In the genomic region with DNA sequence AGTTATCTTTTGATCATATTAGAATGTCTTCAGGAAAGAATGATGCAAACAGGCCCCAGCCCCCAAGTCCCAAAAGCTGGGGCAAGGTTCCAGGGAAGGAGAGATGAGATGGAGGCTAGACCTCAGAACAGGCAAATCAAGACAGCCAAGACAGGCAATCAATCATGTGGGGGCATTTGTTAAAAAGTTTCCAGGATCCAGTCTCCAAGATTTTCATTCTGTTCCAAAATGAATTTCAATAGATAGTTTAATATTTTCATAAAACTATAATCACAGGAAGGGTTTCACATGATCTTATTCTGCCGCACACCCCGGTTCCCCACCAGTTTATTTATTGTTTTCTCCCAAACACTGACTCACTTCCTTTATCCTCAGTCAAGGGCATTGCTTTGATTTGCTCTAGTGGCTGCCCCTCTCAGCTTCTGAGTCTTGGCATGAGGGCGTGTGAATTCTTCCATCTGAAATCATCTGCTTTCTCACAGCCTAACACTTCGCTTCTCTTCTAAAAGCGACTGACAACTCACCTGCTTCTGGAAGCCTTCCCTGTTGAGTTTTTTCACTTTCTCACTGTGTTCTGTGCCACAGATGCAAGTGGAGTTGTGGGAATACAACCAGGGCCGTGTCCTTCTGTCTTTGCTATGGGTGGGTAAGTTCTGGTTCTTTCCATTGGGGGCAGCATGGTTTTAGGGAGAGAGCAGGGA, we compare ENCODE assay signal across 1 cellular context.
TF ChIP-seq lines count a peak whose summit lies in the region.

No MANE protein-coding gene starts in this region.

TF ChIP-seq in HepG2, 621 proteins besides CTCF, POLR2A, EP300 and RAD21 (continued from another document and continues in another):
- TF ChIP-seq, protein P1, sequence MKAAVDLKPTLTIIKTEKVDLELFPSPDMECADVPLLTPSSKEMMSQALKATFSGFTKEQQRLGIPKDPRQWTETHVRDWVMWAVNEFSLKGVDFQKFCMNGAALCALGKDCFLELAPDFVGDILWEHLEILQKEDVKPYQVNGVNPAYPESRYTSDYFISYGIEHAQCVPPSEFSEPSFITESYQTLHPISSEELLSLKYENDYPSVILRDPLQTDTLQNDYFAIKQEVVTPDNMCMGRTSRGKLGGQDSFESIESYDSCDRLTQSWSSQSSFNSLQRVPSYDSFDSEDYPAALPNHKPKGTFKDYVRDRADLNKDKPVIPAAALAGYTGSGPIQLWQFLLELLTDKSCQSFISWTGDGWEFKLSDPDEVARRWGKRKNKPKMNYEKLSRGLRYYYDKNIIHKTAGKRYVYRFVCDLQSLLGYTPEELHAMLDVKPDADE (CRISPR knock-in tag; IDR thresholded peaks at IDR 0.05), result no peak
- TF ChIP-seq ZNF546 (CRISPR knock-in tag; conservative IDR thresholded peaks at IDR 0.05) (no peak), ZNF256 (CRISPR knock-in tag; conservative IDR thresholded peaks at IDR 0.05) (no peak), TCF12 (IDR thresholded peaks at IDR 0.05) (no peak), TCF12 (CRISPR knock-in tag; IDR thresholded peaks at IDR 0.05) (no peak), ZKSCAN8 (CRISPR knock-in tag; IDR thresholded peaks at IDR 0.05; ENCODE audit: borderline replicate concordance) (0 out of 2 replicates have a peak, but pooled peaks have one; percentile 74), KDM1A (CRISPR knock-in tag; IDR thresholded peaks at IDR 0.05) (no peak), ZBTB42 (CRISPR knock-in tag; IDR thresholded peaks at IDR 0.05) (no peak), MEF2D (CRISPR knock-in tag; IDR thresholded peaks at IDR 0.05) (no peak), ZNF335 (CRISPR knock-in tag; IDR thresholded peaks at IDR 0.05) (no peak), ZFP90 (CRISPR knock-in tag; IDR thresholded peaks at IDR 0.05; ENCODE audit: borderline replicate concordance) (no peak; the same call in 1 of the 2 replicates), TAF1 (CRISPR knock-in tag; IDR thresholded peaks at IDR 0.05) (no peak; the same call in 1 of the 2 replicates), RFX3 (CRISPR knock-in tag; IDR thresholded peaks at IDR 0.05) (no peak), TCF7L2 (IDR thresholded peaks at IDR 0.05; ENCODE audit: low read depth, low read length) (no peak), ZFP36 (IDR thresholded peaks at IDR 0.05; ENCODE audit: borderline replicate concordance, low read depth, low read length, partially characterized antibody) (no peak), ZNF205 (CRISPR knock-in tag; IDR thresholded peaks at IDR 0.05) (no peak), SIX4 (CRISPR knock-in tag; IDR thresholded peaks at IDR 0.05) (no peak), AHR (CRISPR knock-in tag; IDR thresholded peaks at IDR 0.05) (no peak), FOXM1 (CRISPR knock-in tag; IDR thresholded peaks at IDR 0.05) (no peak), ZNF761 (CRISPR knock-in tag; conservative IDR thresholded peaks at IDR 0.05) (no peak), ZFP37 (CRISPR knock-in tag; IDR thresholded peaks at IDR 0.05; ENCODE audit: borderline replicate concordance) (no peak)
- TF ChIP-seq, protein P2, sequence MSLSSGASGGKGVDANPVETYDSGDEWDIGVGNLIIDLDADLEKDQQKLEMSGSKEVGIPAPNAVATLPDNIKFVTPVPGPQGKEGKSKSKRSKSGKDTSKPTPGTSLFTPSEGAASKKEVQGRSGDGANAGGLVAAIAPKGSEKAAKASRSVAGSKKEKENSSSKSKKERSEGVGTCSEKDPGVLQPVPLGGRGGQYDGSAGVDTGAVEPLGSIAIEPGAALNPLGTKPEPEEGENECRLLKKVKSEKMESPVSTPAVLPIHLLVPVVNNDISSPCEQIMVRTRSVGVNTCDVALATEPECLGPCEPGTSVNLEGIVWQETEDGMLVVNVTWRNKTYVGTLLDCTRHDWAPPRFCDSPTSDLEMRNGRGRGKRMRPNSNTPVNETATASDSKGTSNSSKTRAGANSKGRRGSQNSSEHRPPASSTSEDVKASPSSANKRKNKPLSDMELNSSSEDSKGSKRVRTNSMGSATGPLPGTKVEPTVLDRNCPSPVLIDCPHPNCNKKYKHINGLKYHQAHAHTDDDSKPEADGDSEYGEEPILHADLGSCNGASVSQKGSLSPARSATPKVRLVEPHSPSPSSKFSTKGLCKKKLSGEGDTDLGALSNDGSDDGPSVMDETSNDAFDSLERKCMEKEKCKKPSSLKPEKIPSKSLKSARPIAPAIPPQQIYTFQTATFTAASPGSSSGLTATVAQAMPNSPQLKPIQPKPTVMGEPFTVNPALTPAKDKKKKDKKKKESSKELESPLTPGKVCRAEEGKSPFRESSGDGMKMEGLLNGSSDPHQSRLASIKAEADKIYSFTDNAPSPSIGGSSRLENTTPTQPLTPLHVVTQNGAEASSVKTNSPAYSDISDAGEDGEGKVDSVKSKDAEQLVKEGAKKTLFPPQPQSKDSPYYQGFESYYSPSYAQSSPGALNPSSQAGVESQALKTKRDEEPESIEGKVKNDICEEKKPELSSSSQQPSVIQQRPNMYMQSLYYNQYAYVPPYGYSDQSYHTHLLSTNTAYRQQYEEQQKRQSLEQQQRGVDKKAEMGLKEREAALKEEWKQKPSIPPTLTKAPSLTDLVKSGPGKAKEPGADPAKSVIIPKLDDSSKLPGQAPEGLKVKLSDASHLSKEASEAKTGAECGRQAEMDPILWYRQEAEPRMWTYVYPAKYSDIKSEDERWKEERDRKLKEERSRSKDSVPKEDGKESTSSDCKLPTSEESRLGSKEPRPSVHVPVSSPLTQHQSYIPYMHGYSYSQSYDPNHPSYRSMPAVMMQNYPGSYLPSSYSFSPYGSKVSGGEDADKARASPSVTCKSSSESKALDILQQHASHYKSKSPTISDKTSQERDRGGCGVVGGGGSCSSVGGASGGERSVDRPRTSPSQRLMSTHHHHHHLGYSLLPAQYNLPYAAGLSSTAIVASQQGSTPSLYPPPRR (CRISPR knock-in tag; IDR thresholded peaks at IDR 0.05; ENCODE audit: borderline replicate concordance), result no peak; the same call in 1 of the 2 replicates
- TF ChIP-seq, protein P3, sequence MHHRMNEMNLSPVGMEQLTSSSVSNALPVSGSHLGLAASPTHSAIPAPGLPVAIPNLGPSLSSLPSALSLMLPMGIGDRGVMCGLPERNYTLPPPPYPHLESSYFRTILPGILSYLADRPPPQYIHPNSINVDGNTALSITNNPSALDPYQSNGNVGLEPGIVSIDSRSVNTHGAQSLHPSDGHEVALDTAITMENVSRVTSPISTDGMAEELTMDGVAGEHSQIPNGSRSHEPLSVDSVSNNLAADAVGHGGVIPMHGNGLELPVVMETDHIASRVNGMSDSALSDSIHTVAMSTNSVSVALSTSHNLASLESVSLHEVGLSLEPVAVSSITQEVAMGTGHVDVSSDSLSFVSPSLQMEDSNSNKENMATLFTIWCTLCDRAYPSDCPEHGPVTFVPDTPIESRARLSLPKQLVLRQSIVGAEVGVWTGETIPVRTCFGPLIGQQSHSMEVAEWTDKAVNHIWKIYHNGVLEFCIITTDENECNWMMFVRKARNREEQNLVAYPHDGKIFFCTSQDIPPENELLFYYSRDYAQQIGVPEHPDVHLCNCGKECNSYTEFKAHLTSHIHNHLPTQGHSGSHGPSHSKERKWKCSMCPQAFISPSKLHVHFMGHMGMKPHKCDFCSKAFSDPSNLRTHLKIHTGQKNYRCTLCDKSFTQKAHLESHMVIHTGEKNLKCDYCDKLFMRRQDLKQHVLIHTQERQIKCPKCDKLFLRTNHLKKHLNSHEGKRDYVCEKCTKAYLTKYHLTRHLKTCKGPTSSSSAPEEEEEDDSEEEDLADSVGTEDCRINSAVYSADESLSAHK (CRISPR knock-in tag; IDR thresholded peaks at IDR 0.05; ENCODE audit: borderline replicate concordance), result no peak
- TF ChIP-seq, protein P4, sequence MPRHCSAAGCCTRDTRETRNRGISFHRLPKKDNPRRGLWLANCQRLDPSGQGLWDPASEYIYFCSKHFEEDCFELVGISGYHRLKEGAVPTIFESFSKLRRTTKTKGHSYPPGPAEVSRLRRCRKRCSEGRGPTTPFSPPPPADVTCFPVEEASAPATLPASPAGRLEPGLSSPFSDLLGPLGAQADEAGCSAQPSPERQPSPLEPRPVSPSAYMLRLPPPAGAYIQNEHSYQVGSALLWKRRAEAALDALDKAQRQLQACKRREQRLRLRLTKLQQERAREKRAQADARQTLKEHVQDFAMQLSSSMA (CRISPR knock-in tag; IDR thresholded peaks at IDR 0.05), result peak; percentile 34; the same call in 1 of the 2 replicates
- TF ChIP-seq, protein P5, sequence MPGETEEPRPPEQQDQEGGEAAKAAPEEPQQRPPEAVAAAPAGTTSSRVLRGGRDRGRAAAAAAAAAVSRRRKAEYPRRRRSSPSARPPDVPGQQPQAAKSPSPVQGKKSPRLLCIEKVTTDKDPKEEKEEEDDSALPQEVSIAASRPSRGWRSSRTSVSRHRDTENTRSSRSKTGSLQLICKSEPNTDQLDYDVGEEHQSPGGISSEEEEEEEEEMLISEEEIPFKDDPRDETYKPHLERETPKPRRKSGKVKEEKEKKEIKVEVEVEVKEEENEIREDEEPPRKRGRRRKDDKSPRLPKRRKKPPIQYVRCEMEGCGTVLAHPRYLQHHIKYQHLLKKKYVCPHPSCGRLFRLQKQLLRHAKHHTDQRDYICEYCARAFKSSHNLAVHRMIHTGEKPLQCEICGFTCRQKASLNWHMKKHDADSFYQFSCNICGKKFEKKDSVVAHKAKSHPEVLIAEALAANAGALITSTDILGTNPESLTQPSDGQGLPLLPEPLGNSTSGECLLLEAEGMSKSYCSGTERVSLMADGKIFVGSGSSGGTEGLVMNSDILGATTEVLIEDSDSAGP (CRISPR knock-in tag; IDR thresholded peaks at IDR 0.05; ENCODE audit: borderline replicate concordance), result no peak; the same call in 1 of the 2 replicates
- TF ChIP-seq, protein P6, sequence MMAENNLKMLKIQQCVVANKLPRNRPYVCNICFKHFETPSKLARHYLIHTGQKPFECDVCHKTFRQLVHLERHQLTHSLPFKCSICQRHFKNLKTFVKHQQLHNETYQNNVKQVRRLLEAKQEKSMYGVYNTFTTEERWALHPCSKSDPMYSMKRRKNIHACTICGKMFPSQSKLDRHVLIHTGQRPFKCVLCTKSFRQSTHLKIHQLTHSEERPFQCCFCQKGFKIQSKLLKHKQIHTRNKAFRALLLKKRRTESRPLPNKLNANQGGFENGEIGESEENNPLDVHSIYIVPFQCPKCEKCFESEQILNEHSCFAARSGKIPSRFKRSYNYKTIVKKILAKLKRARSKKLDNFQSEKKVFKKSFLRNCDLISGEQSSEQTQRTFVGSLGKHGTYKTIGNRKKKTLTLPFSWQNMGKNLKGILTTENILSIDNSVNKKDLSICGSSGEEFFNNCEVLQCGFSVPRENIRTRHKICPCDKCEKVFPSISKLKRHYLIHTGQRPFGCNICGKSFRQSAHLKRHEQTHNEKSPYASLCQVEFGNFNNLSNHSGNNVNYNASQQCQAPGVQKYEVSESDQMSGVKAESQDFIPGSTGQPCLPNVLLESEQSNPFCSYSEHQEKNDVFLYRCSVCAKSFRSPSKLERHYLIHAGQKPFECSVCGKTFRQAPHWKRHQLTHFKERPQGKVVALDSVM (CRISPR knock-in tag; IDR thresholded peaks at IDR 0.05), result no peak; the same call in none of the 2 replicates
- TF ChIP-seq, protein P7, sequence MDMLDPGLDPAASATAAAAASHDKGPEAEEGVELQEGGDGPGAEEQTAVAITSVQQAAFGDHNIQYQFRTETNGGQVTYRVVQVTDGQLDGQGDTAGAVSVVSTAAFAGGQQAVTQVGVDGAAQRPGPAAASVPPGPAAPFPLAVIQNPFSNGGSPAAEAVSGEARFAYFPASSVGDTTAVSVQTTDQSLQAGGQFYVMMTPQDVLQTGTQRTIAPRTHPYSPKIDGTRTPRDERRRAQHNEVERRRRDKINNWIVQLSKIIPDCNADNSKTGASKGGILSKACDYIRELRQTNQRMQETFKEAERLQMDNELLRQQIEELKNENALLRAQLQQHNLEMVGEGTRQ (IDR thresholded peaks at IDR 0.05; ENCODE audit: low read depth, low read length), result no peak
- TF ChIP-seq, protein P7 (CRISPR knock-in tag; IDR thresholded peaks at IDR 0.05; ENCODE audit: borderline replicate concordance), result no peak
- TF ChIP-seq, protein P8, sequence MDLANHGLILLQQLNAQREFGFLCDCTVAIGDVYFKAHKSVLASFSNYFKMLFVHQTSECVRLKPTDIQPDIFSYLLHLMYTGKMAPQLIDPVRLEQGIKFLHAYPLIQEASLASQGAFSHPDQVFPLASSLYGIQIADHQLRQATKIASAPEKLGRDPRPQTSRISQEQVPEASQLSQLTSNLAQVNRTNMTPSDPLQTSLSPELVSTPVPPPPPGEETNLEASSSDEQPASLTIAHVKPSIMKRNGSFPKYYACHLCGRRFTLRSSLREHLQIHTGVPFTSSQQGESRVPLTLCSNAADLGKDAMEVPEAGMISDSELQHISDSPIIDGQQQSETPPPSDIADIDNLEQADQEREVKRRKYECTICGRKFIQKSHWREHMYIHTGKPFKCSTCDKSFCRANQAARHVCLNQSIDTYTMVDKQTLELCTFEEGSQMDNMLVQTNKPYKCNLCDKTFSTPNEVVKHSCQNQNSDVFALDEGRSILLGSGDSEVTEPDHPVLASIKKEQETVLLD (CRISPR knock-in tag; IDR thresholded peaks at IDR 0.05; ENCODE audit: low read depth), result no peak
- TF ChIP-seq, protein P9, sequence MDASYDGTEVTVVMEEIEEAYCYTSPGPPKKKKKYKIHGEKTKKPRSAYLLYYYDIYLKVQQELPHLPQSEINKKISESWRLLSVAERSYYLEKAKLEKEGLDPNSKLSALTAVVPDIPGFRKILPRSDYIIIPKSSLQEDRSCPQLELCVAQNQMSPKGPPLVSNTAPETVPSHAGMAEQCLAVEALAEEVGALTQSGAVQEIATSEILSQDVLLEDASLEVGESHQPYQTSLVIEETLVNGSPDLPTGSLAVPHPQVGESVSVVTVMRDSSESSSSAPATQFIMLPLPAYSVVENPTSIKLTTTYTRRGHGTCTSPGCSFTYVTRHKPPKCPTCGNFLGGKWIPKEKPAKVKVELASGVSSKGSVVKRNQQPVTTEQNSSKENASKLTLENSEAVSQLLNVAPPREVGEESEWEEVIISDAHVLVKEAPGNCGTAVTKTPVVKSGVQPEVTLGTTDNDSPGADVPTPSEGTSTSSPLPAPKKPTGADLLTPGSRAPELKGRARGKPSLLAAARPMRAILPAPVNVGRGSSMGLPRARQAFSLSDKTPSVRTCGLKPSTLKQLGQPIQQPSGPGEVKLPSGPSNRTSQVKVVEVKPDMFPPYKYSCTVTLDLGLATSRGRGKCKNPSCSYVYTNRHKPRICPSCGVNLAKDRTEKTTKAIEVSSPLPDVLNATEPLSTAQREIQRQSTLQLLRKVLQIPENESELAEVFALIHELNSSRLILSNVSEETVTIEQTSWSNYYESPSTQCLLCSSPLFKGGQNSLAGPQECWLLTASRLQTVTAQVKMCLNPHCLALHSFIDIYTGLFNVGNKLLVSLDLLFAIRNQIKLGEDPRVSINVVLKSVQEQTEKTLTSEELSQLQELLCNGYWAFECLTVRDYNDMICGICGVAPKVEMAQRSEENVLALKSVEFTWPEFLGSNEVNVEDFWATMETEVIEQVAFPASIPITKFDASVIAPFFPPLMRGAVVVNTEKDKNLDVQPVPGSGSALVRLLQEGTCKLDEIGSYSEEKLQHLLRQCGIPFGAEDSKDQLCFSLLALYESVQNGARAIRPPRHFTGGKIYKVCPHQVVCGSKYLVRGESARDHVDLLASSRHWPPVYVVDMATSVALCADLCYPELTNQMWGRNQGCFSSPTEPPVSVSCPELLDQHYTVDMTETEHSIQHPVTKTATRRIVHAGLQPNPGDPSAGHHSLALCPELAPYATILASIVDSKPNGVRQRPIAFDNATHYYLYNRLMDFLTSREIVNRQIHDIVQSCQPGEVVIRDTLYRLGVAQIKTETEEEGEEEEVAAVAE (CRISPR knock-in tag; IDR thresholded peaks at IDR 0.05; ENCODE audit: borderline replicate concordance), result peak; percentile 56; the same call in 1 of the 2 replicates
